Comparison of ENCODE assay signal across 1 cellular context in the genomic region with DNA sequence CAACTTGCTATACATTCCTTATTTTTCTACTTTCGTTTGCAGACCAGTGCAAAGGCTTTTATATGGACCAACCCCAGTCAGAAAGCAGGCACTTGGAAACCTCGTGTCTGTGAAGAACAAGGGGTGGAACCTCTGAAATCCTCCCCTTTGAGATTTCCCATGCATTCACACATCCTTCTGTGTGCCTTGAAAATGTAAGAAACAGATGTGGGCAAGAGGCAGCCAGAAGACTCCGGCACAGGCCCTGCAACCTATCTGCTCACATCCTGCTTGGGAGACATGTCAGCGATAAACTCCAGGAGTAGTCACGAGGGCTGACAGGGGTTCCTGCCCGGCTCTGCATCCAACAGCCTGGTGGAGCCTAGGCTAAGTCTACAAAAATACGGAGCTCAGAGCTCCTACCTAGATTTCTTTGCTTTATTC.
TF ChIP-seq lines count a peak whose summit lies in the region.

No MANE protein-coding gene starts in this region.

TF ChIP-seq in K562, 482 proteins besides CTCF, POLR2A, EP300 and RAD21 (continued from another document and continues in another):
- TF ChIP-seq, protein P1, sequence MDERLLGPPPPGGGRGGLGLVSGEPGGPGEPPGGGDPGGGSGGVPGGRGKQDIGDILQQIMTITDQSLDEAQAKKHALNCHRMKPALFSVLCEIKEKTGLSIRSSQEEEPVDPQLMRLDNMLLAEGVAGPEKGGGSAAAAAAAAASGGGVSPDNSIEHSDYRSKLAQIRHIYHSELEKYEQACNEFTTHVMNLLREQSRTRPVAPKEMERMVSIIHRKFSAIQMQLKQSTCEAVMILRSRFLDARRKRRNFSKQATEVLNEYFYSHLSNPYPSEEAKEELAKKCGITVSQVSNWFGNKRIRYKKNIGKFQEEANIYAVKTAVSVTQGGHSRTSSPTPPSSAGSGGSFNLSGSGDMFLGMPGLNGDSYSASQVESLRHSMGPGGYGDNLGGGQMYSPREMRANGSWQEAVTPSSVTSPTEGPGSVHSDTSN (CRISPR knock-in tag; IDR thresholded peaks at IDR 0.05; ENCODE audit: low read depth), result no peak
- TF ChIP-seq, protein P1 (tag; conservative IDR thresholded peaks at IDR 0.05; ENCODE audit: low read depth), result 0 out of 2 replicates have a peak, but pooled peaks have one; percentile 16
- TF ChIP-seq, protein P2, sequence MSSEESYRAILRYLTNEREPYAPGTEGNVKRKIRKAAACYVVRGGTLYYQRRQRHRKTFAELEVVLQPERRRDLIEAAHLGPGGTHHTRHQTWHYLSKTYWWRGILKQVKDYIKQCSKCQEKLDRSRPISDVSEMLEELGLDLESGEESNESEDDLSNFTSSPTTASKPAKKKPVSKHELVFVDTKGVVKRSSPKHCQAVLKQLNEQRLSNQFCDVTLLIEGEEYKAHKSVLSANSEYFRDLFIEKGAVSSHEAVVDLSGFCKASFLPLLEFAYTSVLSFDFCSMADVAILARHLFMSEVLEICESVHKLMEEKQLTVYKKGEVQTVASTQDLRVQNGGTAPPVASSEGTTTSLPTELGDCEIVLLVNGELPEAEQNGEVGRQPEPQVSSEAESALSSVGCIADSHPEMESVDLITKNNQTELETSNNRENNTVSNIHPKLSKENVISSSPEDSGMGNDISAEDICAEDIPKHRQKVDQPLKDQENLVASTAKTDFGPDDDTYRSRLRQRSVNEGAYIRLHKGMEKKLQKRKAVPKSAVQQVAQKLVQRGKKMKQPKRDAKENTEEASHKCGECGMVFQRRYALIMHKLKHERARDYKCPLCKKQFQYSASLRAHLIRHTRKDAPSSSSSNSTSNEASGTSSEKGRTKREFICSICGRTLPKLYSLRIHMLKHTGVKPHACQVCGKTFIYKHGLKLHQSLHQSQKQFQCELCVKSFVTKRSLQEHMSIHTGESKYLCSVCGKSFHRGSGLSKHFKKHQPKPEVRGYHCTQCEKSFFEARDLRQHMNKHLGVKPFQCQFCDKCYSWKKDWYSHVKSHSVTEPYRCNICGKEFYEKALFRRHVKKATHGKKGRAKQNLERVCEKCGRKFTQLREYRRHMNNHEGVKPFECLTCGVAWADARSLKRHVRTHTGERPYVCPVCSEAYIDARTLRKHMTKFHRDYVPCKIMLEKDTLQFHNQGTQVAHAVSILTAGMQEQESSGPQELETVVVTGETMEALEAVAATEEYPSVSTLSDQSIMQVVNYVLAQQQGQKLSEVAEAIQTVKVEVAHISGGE (CRISPR knock-in tag; IDR thresholded peaks at IDR 0.05), result no peak
- TF ChIP-seq KLF1 (tag; IDR thresholded peaks at IDR 0.05) (no peak), DMBX1 (CRISPR knock-in tag; IDR thresholded peaks at IDR 0.05; ENCODE audit: borderline replicate concordance) (peak; percentile 84), RBFOX2 (IDR thresholded peaks at IDR 0.05; ENCODE audit: low read depth, low read length) (no peak), SOX6 (IDR thresholded peaks at IDR 0.05) (no peak), BACH1 (tag; IDR thresholded peaks at IDR 0.05) (peak; percentile 63; the same call in 1 of the 2 replicates), ZNF584 (CRISPR knock-in tag; IDR thresholded peaks at IDR 0.05; ENCODE audit: low read depth) (0 out of 2 replicates have a peak, but pooled peaks have one; percentile 56), WHSC1 (IDR thresholded peaks at IDR 0.05; ENCODE audit: low read length) (no peak), POLR3A (IDR thresholded peaks at IDR 0.05; ENCODE audit: borderline replicate concordance, extremely low read depth, insufficient read depth, insufficient read length) (no peak), TAF9B (IDR thresholded peaks at IDR 0.05; ENCODE audit: partially characterized antibody) (no peak), SMC3 (conservative IDR thresholded peaks at IDR 0.05; ENCODE audit: insufficient read depth, low read depth, low read length) (no peak), ZNF589 (CRISPR knock-in tag; IDR thresholded peaks at IDR 0.05; ENCODE audit: low read depth) (peak; percentile 69), COPS2 (conservative IDR thresholded peaks at IDR 0.05) (no peak), NFATC3 (IDR thresholded peaks at IDR 0.05) (no peak), JUNB (CRISPR knock-in tag; conservative IDR thresholded peaks at IDR 0.05) (no peak), ZNF830 (CRISPR knock-in tag; IDR thresholded peaks at IDR 0.05) (no peak), OTX1 (CRISPR knock-in tag; IDR thresholded peaks at IDR 0.05) (no peak), CTBP1 (IDR thresholded peaks at IDR 0.05; ENCODE audit: borderline replicate concordance) (no peak), NFE2 (IDR thresholded peaks at IDR 0.05; ENCODE audit: low read depth) (no peak), MEF2A (IDR thresholded peaks at IDR 0.05; ENCODE audit: control insufficient read depth, low read depth, low read length) (no peak), HIVEP1 (CRISPR knock-in tag; IDR thresholded peaks at IDR 0.05) (no peak), KLF6 (CRISPR knock-in tag; IDR thresholded peaks at IDR 0.05; ENCODE audit: borderline replicate concordance) (no peak), ZNF41 (CRISPR knock-in tag; conservative IDR thresholded peaks at IDR 0.05) (no peak), KDM1A (IDR thresholded peaks at IDR 0.05) (no peak), CBFA2T2 (conservative IDR thresholded peaks at IDR 0.05) (no peak; the same call in 1 of the 2 replicates)
- TF ChIP-seq, protein P3, sequence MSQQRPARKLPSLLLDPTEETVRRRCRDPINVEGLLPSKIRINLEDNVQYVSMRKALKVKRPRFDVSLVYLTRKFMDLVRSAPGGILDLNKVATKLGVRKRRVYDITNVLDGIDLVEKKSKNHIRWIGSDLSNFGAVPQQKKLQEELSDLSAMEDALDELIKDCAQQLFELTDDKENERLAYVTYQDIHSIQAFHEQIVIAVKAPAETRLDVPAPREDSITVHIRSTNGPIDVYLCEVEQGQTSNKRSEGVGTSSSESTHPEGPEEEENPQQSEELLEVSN (IDR thresholded peaks at IDR 0.05; ENCODE audit: borderline replicate concordance in 1 of 2, extremely low read depth in 1 of 2, insufficient read depth in 1 of 2, insufficient read length in 1 of 2, low read depth in 1 of 2, low read length in 1 of 2, poor library complexity in 1 of 2, severe bottlenecking in 1 of 2), result peak in 1 of 2 experiments; percentile 7
- TF ChIP-seq, protein P4, sequence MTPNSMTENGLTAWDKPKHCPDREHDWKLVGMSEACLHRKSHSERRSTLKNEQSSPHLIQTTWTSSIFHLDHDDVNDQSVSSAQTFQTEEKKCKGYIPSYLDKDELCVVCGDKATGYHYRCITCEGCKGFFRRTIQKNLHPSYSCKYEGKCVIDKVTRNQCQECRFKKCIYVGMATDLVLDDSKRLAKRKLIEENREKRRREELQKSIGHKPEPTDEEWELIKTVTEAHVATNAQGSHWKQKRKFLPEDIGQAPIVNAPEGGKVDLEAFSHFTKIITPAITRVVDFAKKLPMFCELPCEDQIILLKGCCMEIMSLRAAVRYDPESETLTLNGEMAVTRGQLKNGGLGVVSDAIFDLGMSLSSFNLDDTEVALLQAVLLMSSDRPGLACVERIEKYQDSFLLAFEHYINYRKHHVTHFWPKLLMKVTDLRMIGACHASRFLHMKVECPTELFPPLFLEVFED (CRISPR knock-in tag; conservative IDR thresholded peaks at IDR 0.05), result no peak
- TF ChIP-seq, protein P5, sequence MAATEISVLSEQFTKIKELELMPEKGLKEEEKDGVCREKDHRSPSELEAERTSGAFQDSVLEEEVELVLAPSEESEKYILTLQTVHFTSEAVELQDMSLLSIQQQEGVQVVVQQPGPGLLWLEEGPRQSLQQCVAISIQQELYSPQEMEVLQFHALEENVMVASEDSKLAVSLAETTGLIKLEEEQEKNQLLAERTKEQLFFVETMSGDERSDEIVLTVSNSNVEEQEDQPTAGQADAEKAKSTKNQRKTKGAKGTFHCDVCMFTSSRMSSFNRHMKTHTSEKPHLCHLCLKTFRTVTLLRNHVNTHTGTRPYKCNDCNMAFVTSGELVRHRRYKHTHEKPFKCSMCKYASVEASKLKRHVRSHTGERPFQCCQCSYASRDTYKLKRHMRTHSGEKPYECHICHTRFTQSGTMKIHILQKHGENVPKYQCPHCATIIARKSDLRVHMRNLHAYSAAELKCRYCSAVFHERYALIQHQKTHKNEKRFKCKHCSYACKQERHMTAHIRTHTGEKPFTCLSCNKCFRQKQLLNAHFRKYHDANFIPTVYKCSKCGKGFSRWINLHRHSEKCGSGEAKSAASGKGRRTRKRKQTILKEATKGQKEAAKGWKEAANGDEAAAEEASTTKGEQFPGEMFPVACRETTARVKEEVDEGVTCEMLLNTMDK (IDR thresholded peaks at IDR 0.05; ENCODE audit: borderline replicate concordance, insufficient read depth, low read depth, low read length, poor library complexity, severe bottlenecking), result no peak
- TF ChIP-seq, protein P6, sequence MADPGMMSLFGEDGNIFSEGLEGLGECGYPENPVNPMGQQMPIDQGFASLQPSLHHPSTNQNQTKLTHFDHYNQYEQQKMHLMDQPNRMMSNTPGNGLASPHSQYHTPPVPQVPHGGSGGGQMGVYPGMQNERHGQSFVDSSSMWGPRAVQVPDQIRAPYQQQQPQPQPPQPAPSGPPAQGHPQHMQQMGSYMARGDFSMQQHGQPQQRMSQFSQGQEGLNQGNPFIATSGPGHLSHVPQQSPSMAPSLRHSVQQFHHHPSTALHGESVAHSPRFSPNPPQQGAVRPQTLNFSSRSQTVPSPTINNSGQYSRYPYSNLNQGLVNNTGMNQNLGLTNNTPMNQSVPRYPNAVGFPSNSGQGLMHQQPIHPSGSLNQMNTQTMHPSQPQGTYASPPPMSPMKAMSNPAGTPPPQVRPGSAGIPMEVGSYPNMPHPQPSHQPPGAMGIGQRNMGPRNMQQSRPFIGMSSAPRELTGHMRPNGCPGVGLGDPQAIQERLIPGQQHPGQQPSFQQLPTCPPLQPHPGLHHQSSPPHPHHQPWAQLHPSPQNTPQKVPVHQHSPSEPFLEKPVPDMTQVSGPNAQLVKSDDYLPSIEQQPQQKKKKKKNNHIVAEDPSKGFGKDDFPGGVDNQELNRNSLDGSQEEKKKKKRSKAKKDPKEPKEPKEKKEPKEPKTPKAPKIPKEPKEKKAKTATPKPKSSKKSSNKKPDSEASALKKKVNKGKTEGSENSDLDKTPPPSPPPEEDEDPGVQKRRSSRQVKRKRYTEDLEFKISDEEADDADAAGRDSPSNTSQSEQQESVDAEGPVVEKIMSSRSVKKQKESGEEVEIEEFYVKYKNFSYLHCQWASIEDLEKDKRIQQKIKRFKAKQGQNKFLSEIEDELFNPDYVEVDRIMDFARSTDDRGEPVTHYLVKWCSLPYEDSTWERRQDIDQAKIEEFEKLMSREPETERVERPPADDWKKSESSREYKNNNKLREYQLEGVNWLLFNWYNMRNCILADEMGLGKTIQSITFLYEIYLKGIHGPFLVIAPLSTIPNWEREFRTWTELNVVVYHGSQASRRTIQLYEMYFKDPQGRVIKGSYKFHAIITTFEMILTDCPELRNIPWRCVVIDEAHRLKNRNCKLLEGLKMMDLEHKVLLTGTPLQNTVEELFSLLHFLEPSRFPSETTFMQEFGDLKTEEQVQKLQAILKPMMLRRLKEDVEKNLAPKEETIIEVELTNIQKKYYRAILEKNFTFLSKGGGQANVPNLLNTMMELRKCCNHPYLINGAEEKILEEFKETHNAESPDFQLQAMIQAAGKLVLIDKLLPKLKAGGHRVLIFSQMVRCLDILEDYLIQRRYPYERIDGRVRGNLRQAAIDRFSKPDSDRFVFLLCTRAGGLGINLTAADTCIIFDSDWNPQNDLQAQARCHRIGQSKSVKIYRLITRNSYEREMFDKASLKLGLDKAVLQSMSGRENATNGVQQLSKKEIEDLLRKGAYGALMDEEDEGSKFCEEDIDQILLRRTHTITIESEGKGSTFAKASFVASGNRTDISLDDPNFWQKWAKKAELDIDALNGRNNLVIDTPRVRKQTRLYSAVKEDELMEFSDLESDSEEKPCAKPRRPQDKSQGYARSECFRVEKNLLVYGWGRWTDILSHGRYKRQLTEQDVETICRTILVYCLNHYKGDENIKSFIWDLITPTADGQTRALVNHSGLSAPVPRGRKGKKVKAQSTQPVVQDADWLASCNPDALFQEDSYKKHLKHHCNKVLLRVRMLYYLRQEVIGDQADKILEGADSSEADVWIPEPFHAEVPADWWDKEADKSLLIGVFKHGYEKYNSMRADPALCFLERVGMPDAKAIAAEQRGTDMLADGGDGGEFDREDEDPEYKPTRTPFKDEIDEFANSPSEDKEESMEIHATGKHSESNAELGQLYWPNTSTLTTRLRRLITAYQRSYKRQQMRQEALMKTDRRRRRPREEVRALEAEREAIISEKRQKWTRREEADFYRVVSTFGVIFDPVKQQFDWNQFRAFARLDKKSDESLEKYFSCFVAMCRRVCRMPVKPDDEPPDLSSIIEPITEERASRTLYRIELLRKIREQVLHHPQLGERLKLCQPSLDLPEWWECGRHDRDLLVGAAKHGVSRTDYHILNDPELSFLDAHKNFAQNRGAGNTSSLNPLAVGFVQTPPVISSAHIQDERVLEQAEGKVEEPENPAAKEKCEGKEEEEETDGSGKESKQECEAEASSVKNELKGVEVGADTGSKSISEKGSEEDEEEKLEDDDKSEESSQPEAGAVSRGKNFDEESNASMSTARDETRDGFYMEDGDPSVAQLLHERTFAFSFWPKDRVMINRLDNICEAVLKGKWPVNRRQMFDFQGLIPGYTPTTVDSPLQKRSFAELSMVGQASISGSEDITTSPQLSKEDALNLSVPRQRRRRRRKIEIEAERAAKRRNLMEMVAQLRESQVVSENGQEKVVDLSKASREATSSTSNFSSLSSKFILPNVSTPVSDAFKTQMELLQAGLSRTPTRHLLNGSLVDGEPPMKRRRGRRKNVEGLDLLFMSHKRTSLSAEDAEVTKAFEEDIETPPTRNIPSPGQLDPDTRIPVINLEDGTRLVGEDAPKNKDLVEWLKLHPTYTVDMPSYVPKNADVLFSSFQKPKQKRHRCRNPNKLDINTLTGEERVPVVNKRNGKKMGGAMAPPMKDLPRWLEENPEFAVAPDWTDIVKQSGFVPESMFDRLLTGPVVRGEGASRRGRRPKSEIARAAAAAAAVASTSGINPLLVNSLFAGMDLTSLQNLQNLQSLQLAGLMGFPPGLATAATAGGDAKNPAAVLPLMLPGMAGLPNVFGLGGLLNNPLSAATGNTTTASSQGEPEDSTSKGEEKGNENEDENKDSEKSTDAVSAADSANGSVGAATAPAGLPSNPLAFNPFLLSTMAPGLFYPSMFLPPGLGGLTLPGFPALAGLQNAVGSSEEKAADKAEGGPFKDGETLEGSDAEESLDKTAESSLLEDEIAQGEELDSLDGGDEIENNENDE (IDR thresholded peaks at IDR 0.05; ENCODE audit: low read depth, low read length), result no peak
- TF ChIP-seq, protein P7, sequence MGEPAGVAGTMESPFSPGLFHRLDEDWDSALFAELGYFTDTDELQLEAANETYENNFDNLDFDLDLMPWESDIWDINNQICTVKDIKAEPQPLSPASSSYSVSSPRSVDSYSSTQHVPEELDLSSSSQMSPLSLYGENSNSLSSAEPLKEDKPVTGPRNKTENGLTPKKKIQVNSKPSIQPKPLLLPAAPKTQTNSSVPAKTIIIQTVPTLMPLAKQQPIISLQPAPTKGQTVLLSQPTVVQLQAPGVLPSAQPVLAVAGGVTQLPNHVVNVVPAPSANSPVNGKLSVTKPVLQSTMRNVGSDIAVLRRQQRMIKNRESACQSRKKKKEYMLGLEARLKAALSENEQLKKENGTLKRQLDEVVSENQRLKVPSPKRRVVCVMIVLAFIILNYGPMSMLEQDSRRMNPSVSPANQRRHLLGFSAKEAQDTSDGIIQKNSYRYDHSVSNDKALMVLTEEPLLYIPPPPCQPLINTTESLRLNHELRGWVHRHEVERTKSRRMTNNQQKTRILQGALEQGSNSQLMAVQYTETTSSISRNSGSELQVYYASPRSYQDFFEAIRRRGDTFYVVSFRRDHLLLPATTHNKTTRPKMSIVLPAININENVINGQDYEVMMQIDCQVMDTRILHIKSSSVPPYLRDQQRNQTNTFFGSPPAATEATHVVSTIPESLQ (CRISPR knock-in tag; IDR thresholded peaks at IDR 0.05), result no peak
